ENCODE assay signal across 8 cellular contexts in the genomic region with DNA sequence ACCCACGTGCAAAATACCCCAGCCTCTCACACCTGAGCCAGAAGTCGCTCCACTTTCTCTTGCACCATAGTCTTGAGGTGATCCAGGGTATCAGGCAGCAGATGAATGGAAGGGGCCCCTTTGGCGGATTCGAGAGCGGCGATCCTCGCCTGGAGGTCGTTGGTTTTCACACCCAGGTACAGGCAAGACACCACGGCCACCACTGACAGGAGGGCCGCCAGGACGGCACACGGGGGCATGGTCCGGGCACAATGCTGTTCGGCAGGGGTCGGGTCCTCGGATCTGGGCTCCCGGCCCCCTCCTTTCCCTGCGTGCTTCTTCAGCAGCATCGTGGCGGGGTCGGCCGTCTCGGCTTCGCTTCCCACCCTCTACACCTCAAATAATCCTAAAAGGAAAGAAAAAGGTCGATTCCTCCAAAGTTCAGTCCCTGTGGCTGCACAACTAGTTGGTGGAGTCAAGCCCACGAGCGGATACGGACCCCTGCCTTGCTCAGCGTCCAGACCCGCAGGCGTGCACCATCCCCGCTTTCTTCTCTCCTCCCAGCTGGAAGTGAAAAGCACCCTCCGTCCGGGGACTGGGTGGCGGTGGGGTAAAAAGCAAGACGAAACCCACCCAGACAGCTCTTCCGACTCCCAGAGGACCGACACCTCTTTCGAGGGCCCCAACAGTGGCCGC. TPM values are rescaled to one million over a fixed set of nuclear protein-coding genes. Genes with fewer than 3 reads are reported as not detected.
DNase-seq lines count a peak whose midpoint lies in the region; ATAC-seq, FAIRE-seq and TF ChIP-seq lines count a peak whose summit lies in the region.

No MANE protein-coding gene starts in this region.

- H3K36me3 Mint-ChIP-seq in dendritic cell treated with granulocyte-macrophage colony-stimulating factor and Interleukin-4, amounts not matched to agents 40 ng/mL and 50 ng/mL, for 4 days (ENCODE audit: low read depth), result no peaks in the 10 kb centered on the region

- H3K9me3 Mint-ChIP-seq in dendritic cell treated with granulocyte-macrophage colony-stimulating factor and Interleukin-4, amounts not matched to agents 40 ng/mL and 50 ng/mL, for 4 days, result no peaks in the 10 kb centered on the region

- no peaks in the 10 kb centered on the region for H3K36me3 ChIP-seq in liver (ENCODE audit: control insufficient read depth in 4 of 4, insufficient read depth in 3 of 4, low read depth in 1 of 4, low read length in 3 of 4)
- no peaks in the 10 kb centered on the region for H3K36me3 ChIP-seq in HepG2 (replicated peaks in 1 of 2; ENCODE audit: control insufficient read depth in 1 of 2, insufficient read depth in 2 of 2, low read length in 2 of 2)
- no peaks in the 10 kb centered on the region for H3K36me3 ChIP-seq in mesodermal cell (ENCODE audit: control insufficient read depth, insufficient read depth, low read length)
- H3K36me3 ChIP-seq in uterus, result no peaks in the 10 kb centered on the region

- no peaks in the 10 kb centered on the region for H3K79me2 ChIP-seq in HepG2 (ENCODE audit: insufficient read depth, low read length)

- TF ChIP-seq POLR2A in HepG2 (IDR thresholded peaks at IDR 0.05; ENCODE audit: insufficient read depth in 1 of 2, low read depth in 2 of 2, low read length in 2 of 2) (no peak), uterus (IDR thresholded peaks at IDR 0.05) (no peak), H54 (IDR thresholded peaks at IDR 0.05; ENCODE audit: low read depth, low read length) (no peak)

- H2AFZ ChIP-seq in HepG2 (ENCODE audit: low read length), result no peak overlapping the region

- H3K9me3 ChIP-seq in liver (ENCODE audit: control insufficient read depth in 4 of 4, low read length in 3 of 4), result no peaks in the 10 kb centered on the region
- H3K9me3 ChIP-seq in HepG2 (ENCODE audit: low read length), result no peaks in the 10 kb centered on the region
- H3K9me3 ChIP-seq in mesodermal cell (ENCODE audit: control insufficient read depth, low read length), result no peaks in the 10 kb centered on the region
- no peaks in the 10 kb centered on the region for H3K9me3 ChIP-seq in uterus

- CTCF ChIA-PET in HepG2 (lab: Yijun Ruan, JAX; ENCODE audit: low intra/inter-chr PET ratio, low total read pairs), result no interaction called here

- H3K27me3 Mint-ChIP-seq in dendritic cell treated with granulocyte-macrophage colony-stimulating factor and Interleukin-4, amounts not matched to agents 40 ng/mL and 50 ng/mL, for 4 days, result peaks cover 64% of the 10 kb centered on the region

- peak overlapping the region; percentile 27 to 65 (median 45) for H3K4me3 ChIP-seq in liver (ENCODE audit: low read depth in 1 of 3, low read length in 3 of 3)
- no peak overlapping the region for H3K4me3 ChIP-seq in HepG2 (replicated peaks in 1 of 3; ENCODE audit: insufficient read depth in 1 of 3, low read depth in 2 of 3, low read length in 3 of 3)
- peak overlapping the region; percentile 64 for H3K4me3 ChIP-seq in mesodermal cell (ENCODE audit: extremely low read depth, insufficient read depth, low read length, poor library complexity, severe bottlenecking)
- peak overlapping the region; percentile 47 to 49 for H3K4me3 ChIP-seq in uterus

- no peak for FAIRE-seq in HepG2 (lab: Jason Lieb, UNC)
- FAIRE-seq in H54 (lab: Jason Lieb, UNC), result no peak

- DNase-seq in HepG2 (ENCODE audit: low spot score) (no peak), uterus (no peak), NOMO-1 treated with dmso at 0.1 percent for 144 hours (lab: John Stamatoyannopoulos, UW; ENCODE audit: unreplicated experiment) (no peak), NCI-H510A treated with DMSO at 0.1 percent for 48 hours (lab: John Stamatoyannopoulos, UW) (no peak), H54 (ENCODE audit: insufficient read length, low spot score) (no peak)

- H3K27ac ChIP-seq in liver (ENCODE audit: low read depth in 1 of 2, low read length in 2 of 2), result no peak overlapping the region
- no peak overlapping the region for H3K27ac ChIP-seq in HepG2 (ENCODE audit: extremely low read length, insufficient read depth, low read length)
- no peak overlapping the region for H3K27ac ChIP-seq in mesodermal cell (ENCODE audit: low read depth, low read length, severe bottlenecking)
- H3K27ac ChIP-seq in uterus, result peak overlapping the region in 1 of 2 donors; percentile 36

- in situ Hi-C loops in HepG2 (cut with HindIII; ENCODE audit: extremely low pct_ligation_motif_present, low pct_unique_long_range_greater_than_20kb), result no loop called here

- no peak overlapping the region for H3K9ac ChIP-seq in liver (ENCODE audit: low read depth in 1 of 2, low read length in 2 of 2)
- H3K9ac ChIP-seq in HepG2 (ENCODE audit: insufficient read depth, low read depth, low read length), result no peak overlapping the region

- BruUV-seq in HepG2 (replicated peaks; lab: Mats Ljungman, UMichigan), result no TSS peak

- TF ChIP-seq EP300 in HepG2 (IDR thresholded peaks at IDR 0.05; ENCODE audit: low read depth in 2 of 2, low read length in 2 of 2) (no peak), HepG2 (CRISPR knock-in tag; IDR thresholded peaks at IDR 0.05; ENCODE audit: borderline replicate concordance) (no peak)

- peaks cover 7 to 16% (median 13%) of the 10 kb centered on the region in 4 donors for H3K4me1 ChIP-seq in liver (ENCODE audit: control insufficient read depth in 4 of 4, insufficient read depth in 4 of 4, low read length in 3 of 4)
- H3K4me1 ChIP-seq in HepG2 (ENCODE audit: insufficient read depth, low read length), result no peaks in the 10 kb centered on the region
- no peaks in the 10 kb centered on the region for H3K4me1 ChIP-seq in mesodermal cell (ENCODE audit: control insufficient read depth, insufficient read depth, low read length, poor library complexity, severe bottlenecking)
- peaks cover 4 to 8% of the 10 kb centered on the region in 2 donors for H3K4me1 ChIP-seq in uterus

- TF ChIP-seq RAD21 in liver (IDR thresholded peaks at IDR 0.05), result no peak
- no peak for TF ChIP-seq RAD21 in HepG2 (CRISPR knock-in tag; IDR thresholded peaks at IDR 0.05)

- 8% methylated on average over 40 of the region's 40 CpGs for WGBS in liver
- 38% methylated on average over 26 of the region's 40 CpGs for WGBS in HepG2 (ENCODE audit: low lambda C conversion rate)
- WGBS in mesodermal cell (ENCODE audit: insufficient coverage in 2 of 2), 2 experiments, result 12 to 20% methylated on average over 24 to 36 of the region's 40 CpGs

- H3K4me3 Mint-ChIP-seq in dendritic cell treated with granulocyte-macrophage colony-stimulating factor and Interleukin-4, amounts not matched to agents 40 ng/mL and 50 ng/mL, for 4 days, result peak overlapping the region; percentile 61

- H3K27ac Mint-ChIP-seq in dendritic cell treated with granulocyte-macrophage colony-stimulating factor and Interleukin-4, amounts not matched to agents 40 ng/mL and 50 ng/mL, for 4 days, result no peak overlapping the region

- H3K4me2 ChIP-seq in HepG2 (ENCODE audit: low read depth, low read length), result no peak overlapping the region

- POLR2A ChIA-PET in HepG2 (lab: Yijun Ruan, JAX), result no interaction called here

- peaks cover 16% of the 10 kb centered on the region for H3K4me1 Mint-ChIP-seq in dendritic cell treated with granulocyte-macrophage colony-stimulating factor and Interleukin-4, amounts not matched to agents 40 ng/mL and 50 ng/mL, for 4 days (ENCODE audit: low read depth)

- H3K27me3 ChIP-seq in liver (ENCODE audit: control insufficient read depth in 4 of 4, insufficient read depth in 4 of 4, low read length in 3 of 4), result peaks cover 0 to 19% (median 5%) of the 10 kb centered on the region in 4 donors
- peaks cover 1 to 6% of the 10 kb centered on the region in 2 experiments; a peak in 3 of 5 replicates for H3K27me3 ChIP-seq in HepG2 (ENCODE audit: control insufficient read depth in 1 of 2, insufficient read depth in 2 of 2, low read length in 2 of 2)
- peaks cover 0 to 12% of the 10 kb centered on the region in 2 donors for H3K27me3 ChIP-seq in uterus

- ATAC-seq in HepG2, result no peak

- TF ChIP-seq CTCF in liver (IDR thresholded peaks at IDR 0.05; ENCODE audit: low read depth, low read length, missing input control), result no peak
- TF ChIP-seq CTCF in HepG2 (CRISPR knock-in tag; IDR thresholded peaks at IDR 0.05), result no peak
- TF ChIP-seq CTCF in uterus (IDR thresholded peaks at IDR 0.05), result no peak

- intact Hi-C loops in HepG2 (cut with micrococcal nuclease; ENCODE audit: unreplicated experiment) (no loop called here), uterus (cut with DNase I; ENCODE audit: low total_unique reads) (no loop called here)
- intact Hi-C loops in dendritic cell treated with granulocyte-macrophage colony-stimulating factor and Interleukin-4, amounts not matched to agents 40 ng/mL and 50 ng/mL, for 4 days (cut with micrococcal nuclease), result no loop called here

- H4K20me1 ChIP-seq in HepG2 (ENCODE audit: insufficient read depth, low read length), result no peaks in the 10 kb centered on the region

TF ChIP-seq in liver, 16 proteins besides CTCF, POLR2A, EP300 and RAD21 (continues in another document):
- TF ChIP-seq FOXA1 (IDR thresholded peaks at IDR 0.05), result no peak

RNA-seq across cellular contexts. Expression of gene COL25A1, which starts 0.6 kb away (rescaled TPM):
- total RNA-seq in liver (1 to 10 TPM; 3.1 to 4.4 TPM), HepG2 (2016; rRNA removed; fragmentation: Illumina TruSeq; extraction: Trizol) (not detected in 2 replicates), uterus (10 to 100 TPM in 1 of 4 donors, 1 to 10 TPM in 1, under 1 TPM in 1, not detected in 1; 0.26 to 41.1 (median 1.8) TPM)
- polyA plus RNA-seq in liver (1 to 10 TPM in 1 of 2 donors, under 1 TPM in 1; 0.61 to 1.2 TPM), HepG2 (2011; rRNA removed) (not detected in 2 replicates)
- not detected in 2 replicates for total RNA-seq in HepG2 (2016; cell fraction: cytosol; rRNA removed; fragmentation: Illumina TruSeq; extraction: Trizol; ENCODE audit: low read depth)
- not detected in 2 replicates for total RNA-seq in HepG2 (2016; cell fraction: insoluble cytoplasmic fraction; rRNA removed; fragmentation: Illumina TruSeq; extraction: Trizol)
- not detected in 2 replicates for total RNA-seq in HepG2 (2016; cell fraction: membrane; rRNA removed; fragmentation: Illumina TruSeq; extraction: Trizol)
- not detected in 2 replicates for total RNA-seq in HepG2 (2016; cell fraction: nucleus; rRNA removed; fragmentation: Illumina TruSeq; extraction: Trizol)
- polyA plus RNA-seq in HepG2 (2011; cell fraction: cytosol; rRNA removed), result not detected in 2 replicates
- 0.02 and 0.05 TPM in 2 replicates for polyA plus RNA-seq in HepG2 (2011; cell fraction: nucleus; rRNA removed)
- 0.03 TPM in 1 of 2 replicates, not detected in the other for polyA plus RNA-seq in HepG2 (2012)
- not detected in 2 replicates for polyA plus RNA-seq in HepG2 (2016; cell fraction: cytosol; fragmentation: Illumina TruSeq; extraction: Trizol; ENCODE audit: low read depth)
- not detected in 2 replicates for polyA plus RNA-seq in HepG2 (2016; cell fraction: insoluble cytoplasmic fraction; fragmentation: Illumina TruSeq; extraction: Trizol; ENCODE audit: low read depth)
- not detected in 2 replicates for polyA plus RNA-seq in HepG2 (2016; cell fraction: membrane; fragmentation: Illumina TruSeq; extraction: Trizol; ENCODE audit: low read depth)
- not detected in 2 replicates for polyA plus RNA-seq in HepG2 (2016; cell fraction: nucleus; fragmentation: Illumina TruSeq; extraction: Trizol; ENCODE audit: insufficient read depth, low read depth)
- polyA minus RNA-seq in HepG2 (2011; rRNA and poly(A)+ RNA removed; ENCODE audit: low replicate concordance), result 23.4 TPM in 1 of 2 replicates, not detected in the other
- polyA minus RNA-seq in HepG2 (2011; cell fraction: cytosol; rRNA and poly(A)+ RNA removed), result not detected in 2 replicates
- polyA minus RNA-seq in HepG2 (2011; cell fraction: nucleus; rRNA and poly(A)+ RNA removed), result 0.13 TPM in 1 of 2 replicates, not detected in the other
- 8.4 TPM for polyA plus RNA-seq in mesodermal cell (2013, experiment 1 of 2)
- 5.2 TPM for polyA plus RNA-seq in mesodermal cell (2013, experiment 2 of 2)

Comparison
In these comparisons a context has a peak if more than half of its experiments do, and no peak if none do; other contexts are left out.
1. H3K4me3 ChIP-seq: peak in liver (3 of 3), mesodermal cell (single experiment) and uterus (2 of 2); none in HepG2 (0 of 3).